ENCODE assay signal across 8 cellular contexts in the genomic region with DNA sequence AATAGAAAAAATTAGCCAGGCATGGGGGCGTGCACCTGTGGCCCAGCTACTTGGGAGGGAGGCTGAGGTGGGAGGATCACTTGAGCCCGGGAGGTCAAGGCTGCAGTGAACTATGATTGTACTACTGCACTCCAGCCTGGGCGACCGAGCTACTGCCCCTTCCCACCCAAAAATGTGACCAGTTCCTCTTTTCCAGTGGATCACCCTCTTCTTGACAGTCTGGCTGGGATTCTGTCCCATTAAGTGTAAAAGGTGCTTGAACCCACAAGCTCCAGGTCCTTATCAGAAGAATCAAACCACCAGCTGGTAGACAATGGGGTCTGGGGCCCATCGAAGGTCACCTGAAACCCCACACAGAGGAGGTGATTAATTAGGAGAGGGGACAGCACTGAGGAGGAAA.
"Had no signal": no experiment of that assay in that cellular context is flagged by ENCODE, and none has a peak within 500 bp of the region (broad histone marks: within the 10 kb centered on the region; RNA-seq: fewer than 3 reads in every experiment).

No MANE protein-coding gene starts in this region.

- H3K4me1 ChIP-seq: HAP-1 had no signal

- DNase-seq: GOT3, H7, HFFc6, KG1 had no signal

- H3K36me3 ChIP-seq: HAP-1 had no signal

- FAIRE-seq: HepG2 had no signal

- H3K4me3 ChIP-seq: HAP-1 had no signal

- H3K9me3 ChIP-seq: HAP-1 had no signal

- ATAC-seq: HCT116, HepG2 had no signal

- H3K27ac ChIP-seq: HL-60 had no signal
